Comparison of ENCODE assay signal across 8 cellular contexts in genomic region chr20:36468149-36469000, GRCh38.
A peak's percentile ranks its signal among the peaks of the same experiment; 100 is the strongest.
DNase-seq lines count a peak whose midpoint lies in the region; ATAC-seq and TF ChIP-seq lines count a peak whose summit lies in the region.

No MANE protein-coding gene starts in this region.

- peaks cover 65 to 71% of the 10 kb centered on the region in 2 donors for H3K4me1 Mint-ChIP-seq in natural killer cell

- H3K27me3 Mint-ChIP-seq in natural killer cell (ENCODE audit: low read depth in 2 of 2) = no peaks in the 10 kb centered on the region

- no peaks in the 10 kb centered on the region for H3K27me3 ChIP-seq in BE2C

- DNase-seq in BE2C (peak; percentile 46), LNCaP clone FGC (ENCODE audit: low read depth) (no peak), natural killer cell (no peak), OCI-M1 (lab: John Stamatoyannopoulos, UW) (no peak), AG20443 (ENCODE audit: low spot score) (no peak), SW480 (ENCODE audit: low spot score) (no peak)

- no peaks in the 10 kb centered on the region for H3K9me3 ChIP-seq in BE2C

- H3K4me3 ChIP-seq in BE2C (ENCODE audit: low read depth, low read length) = no peak overlapping the region
- H3K4me3 ChIP-seq in LNCaP clone FGC (ENCODE audit: low read depth, low read length) = peak overlapping the region; percentile 15; the same call in 1 of the 2 replicates

- peak overlapping the region; percentile 14 to 80 for H3K27ac Mint-ChIP-seq in natural killer cell

- no peaks in the 10 kb centered on the region for H3K36me3 Mint-ChIP-seq in natural killer cell

- intact Hi-C loops in natural killer cell (cut with micrococcal nuclease) = loop anchor here (10.0 kb wide), 1 partner anchor 1056 kb away; the partner anchor contains the start of genes BLCAP and NNAT

- TF ChIP-seq CTCF in BE2C (IDR thresholded peaks at IDR 0.05; ENCODE audit: low read depth, low read length) (0 out of 2 replicates have a peak, but pooled peaks have one; percentile 7), LNCaP clone FGC (IDR thresholded peaks at IDR 0.05; ENCODE audit: control insufficient read depth, extremely low read depth, insufficient read depth) (no peak), natural killer cell (IDR thresholded peaks at IDR 0.05) (no peak)

- H3K4me1 ChIP-seq in BE2C = peaks cover 54% of the 10 kb centered on the region

- H3K36me3 ChIP-seq in BE2C = peaks cover 3% of the 10 kb centered on the region; the same call in 1 of the 2 replicates

- ATAC-seq in natural killer cell (no peak), HG02623 (IDR thresholded peaks at IDR 0.05; ENCODE audit: unreplicated experiment) (no peak)

- peak overlapping the region; percentile 72 for H3K27ac ChIP-seq in cingulate gyrus (ENCODE audit: low read depth, low read length)

- H3K9me3 Mint-ChIP-seq in natural killer cell = no peaks in the 10 kb centered on the region

- H3K4me3 Mint-ChIP-seq in natural killer cell = peak overlapping the region; percentile 8
